In the genomic region with DNA sequence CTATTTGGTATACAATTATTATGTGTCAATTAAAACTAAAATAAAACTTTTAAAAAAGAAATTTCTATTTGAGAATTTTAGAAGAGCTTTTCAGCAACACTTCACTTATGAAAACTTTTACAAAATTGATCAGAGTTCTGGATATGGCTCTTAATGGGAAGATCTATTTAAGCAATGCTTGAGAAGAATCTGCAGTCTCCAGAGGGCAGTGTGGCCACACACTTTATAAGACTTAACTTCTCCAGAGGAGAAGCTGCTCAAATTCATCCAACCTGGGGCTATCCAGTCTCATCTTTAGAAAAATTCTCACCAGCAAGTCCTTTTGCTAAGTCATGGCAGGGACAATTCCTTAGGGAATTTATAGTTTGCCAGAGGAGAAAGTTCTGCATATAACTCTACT, we compare ENCODE assay signal across 9 cellular contexts. TPM values are rescaled to one million over a fixed set of nuclear protein-coding genes. Genes with fewer than 3 reads are reported as not detected.
DNase-seq lines count a peak whose midpoint lies in the region; ATAC-seq, FAIRE-seq and TF ChIP-seq lines count a peak whose summit lies in the region.
"Had no signal": no experiment of that assay in that cellular context is flagged by ENCODE, and none has a peak within 500 bp of the region (broad histone marks: within the 10 kb centered on the region; RNA-seq: fewer than 3 reads in every experiment).

No MANE protein-coding gene starts in this region.

- TF ChIP-seq CTCF in endothelial cell of umbilical vein (IDR thresholded peaks at IDR 0.05; ENCODE audit: extremely low read depth in 1 of 2, insufficient read depth in 1 of 2, low read depth in 1 of 2, low read length in 2 of 2): no peak
- peak in 1 of 2 donors; percentile 4 for TF ChIP-seq CTCF in mammary epithelial cell (conservative IDR thresholded peaks at IDR 0.05 in 1 of 2, IDR thresholded peaks at IDR 0.05 in 1 of 2; ENCODE audit: extremely low read depth in 1 of 2, insufficient read depth in 1 of 2, low read depth in 1 of 2, low read length in 2 of 2)

- no peaks in the 10 kb centered on the region for H3K79me2 ChIP-seq in endothelial cell of umbilical vein (ENCODE audit: control insufficient read depth, insufficient read depth, low read length)
- no peaks in the 10 kb centered on the region for H3K79me2 ChIP-seq in mammary epithelial cell (ENCODE audit: insufficient read depth, low read length)

- no peak for TF ChIP-seq POLR2A in endothelial cell of umbilical vein (IDR thresholded peaks at IDR 0.05; ENCODE audit: low read depth, low read length)

- CTCF ChIA-PET in activated naive CD4-positive, alpha-beta T cell treated with anti-CD3 and anti-CD28 coated beads for 36 hours (lab: Charles Lee): interaction anchor here (0.5 to 1.7 kb wide), 3 partner anchors 9 to 75 kb away, joined by 3 to 4 read pairs (median 4); no protein-coding TSS in a partner anchor
- CTCF ChIA-PET in endothelial cell of umbilical vein (lab: Charles Lee): interaction anchor here (0.6 to 1.0 kb wide), 3 partner anchors 276 to 396 kb away, joined by 3 to 8 read pairs (median 5); no protein-coding TSS in a partner anchor
- CTCF ChIA-PET in mammary epithelial cell (lab: Charles Lee; ENCODE audit: low non-redundant PET): no interaction called here

- FAIRE-seq in endothelial cell of umbilical vein (lab: Jason Lieb, UNC) (no peak), small intestine (lab: Jason Lieb, UNC) (no peak)

- H3K9ac ChIP-seq in NT2/D1 (ENCODE audit: insufficient read length, low read depth) (no peak overlapping the region), endothelial cell of umbilical vein (replicated peaks; ENCODE audit: extremely low read depth, insufficient read depth, low read length) (no peak overlapping the region), mammary epithelial cell (ENCODE audit: insufficient read depth, low read length) (no peak overlapping the region)

- H3K4me2 ChIP-seq in endothelial cell of umbilical vein (ENCODE audit: insufficient read depth, low read length): no peak overlapping the region
- H3K4me2 ChIP-seq in mammary epithelial cell (ENCODE audit: insufficient read depth, low read depth, low read length): no peak overlapping the region

- no peaks in the 10 kb centered on the region for H4K20me1 ChIP-seq in endothelial cell of umbilical vein (replicated peaks; ENCODE audit: control insufficient read depth, extremely low read depth, insufficient read depth, low read length)
- H4K20me1 ChIP-seq in mammary epithelial cell (ENCODE audit: insufficient read depth, low read length): no peaks in the 10 kb centered on the region

- H3K9me1 ChIP-seq in endothelial cell of umbilical vein (replicated peaks; ENCODE audit: control insufficient read depth, extremely low read depth, insufficient read depth, low read length): no peaks in the 10 kb centered on the region

- H2AFZ ChIP-seq in endothelial cell of umbilical vein (ENCODE audit: low read depth, low read length) (no peak overlapping the region), mammary epithelial cell (ENCODE audit: low read depth, low read length) (no peak overlapping the region)

- BruUV-seq in endothelial cell of umbilical vein (replicated peaks; lab: Mats Ljungman, UMichigan) (no TSS peak), mammary epithelial cell (replicated peaks; lab: Mats Ljungman, UMichigan) (no TSS peak)

- H3K4me1 Mint-ChIP-seq in activated naive CD4-positive, alpha-beta T cell treated with anti-CD3 and anti-CD28 coated beads for 36 hours (ENCODE audit: low read depth): no peaks in the 10 kb centered on the region

- no peaks in the 10 kb centered on the region for H3K27me3 ChIP-seq in NT2/D1 (ENCODE audit: insufficient read depth, insufficient read length)
- H3K27me3 ChIP-seq in endothelial cell of umbilical vein (ENCODE audit: control insufficient read depth in 2 of 2, insufficient read depth in 2 of 2, low read length in 2 of 2): no peaks in the 10 kb centered on the region
- no peaks in the 10 kb centered on the region for H3K27me3 ChIP-seq in small intestine (ENCODE audit: control insufficient read depth in 2 of 2, insufficient read depth in 2 of 2, low read length in 2 of 2)
- H3K27me3 ChIP-seq in mammary epithelial cell (ENCODE audit: insufficient read depth, low read length): no peaks in the 10 kb centered on the region

- H3K4me1 ChIP-seq in NT2/D1 (ENCODE audit: insufficient read depth, insufficient read length) (no peaks in the 10 kb centered on the region), endothelial cell of umbilical vein (ENCODE audit: control insufficient read depth, extremely low read depth, insufficient read depth, low read length) (no peaks in the 10 kb centered on the region), small intestine (ENCODE audit: control insufficient read depth in 2 of 2, insufficient read depth in 1 of 2, low read depth in 1 of 2, low read length in 1 of 2) (no peaks in the 10 kb centered on the region), mammary epithelial cell (ENCODE audit: insufficient read depth, low read length) (no peaks in the 10 kb centered on the region)

- no peaks in the 10 kb centered on the region for H3K36me3 Mint-ChIP-seq in activated naive CD4-positive, alpha-beta T cell treated with anti-CD3 and anti-CD28 coated beads for 36 hours (ENCODE audit: low read depth)

- DNase-seq in activated naive CD4-positive, alpha-beta T cell treated with anti-CD3 and anti-CD28 coated beads for 36 hours: peak; percentile 10
- DNase-seq in activated naive CD4-positive, alpha-beta T cell (lab: John Stamatoyannopoulos, UW): no peak
- DNase-seq in NT2/D1 (ENCODE audit: low read depth, low spot score): peak; percentile 47
- peak; percentile 18 for DNase-seq in endothelial cell of umbilical vein (ENCODE audit: low read depth, low spot score)
- peak; percentile 44 for DNase-seq in small intestine
- no peak for DNase-seq in mammary epithelial cell
- no peak for DNase-seq in central memory CD4-positive, alpha-beta T cell
- DNase-seq: stimulated activated naive CD8-positive, alpha-beta T cell treated with anti-CD3 and anti-CD28 coated beads, Interleukin-15, Interleukin-2, amounts not matched to agents 100 U/mL and 50 U/mL, for 24 hours had no signal

- dilution Hi-C loops in endothelial cell of umbilical vein (cut with MboI; ENCODE audit: extremely low pct_ligation_motif_present, low sequenced_read_pairs) (no loop called here), mammary epithelial cell (cut with HindIII; ENCODE audit: low sequenced_read_pairs) (no loop called here)

- no peak overlapping the region for H3K27ac Mint-ChIP-seq in activated naive CD4-positive, alpha-beta T cell treated with anti-CD3 and anti-CD28 coated beads for 36 hours

- H3K27me3 Mint-ChIP-seq in activated naive CD4-positive, alpha-beta T cell treated with anti-CD3 and anti-CD28 coated beads for 36 hours (ENCODE audit: low read depth): no peaks in the 10 kb centered on the region

- no peaks in the 10 kb centered on the region for H3K9me3 ChIP-seq in NT2/D1 (ENCODE audit: insufficient read depth, low read length)
- no peaks in the 10 kb centered on the region for H3K9me3 ChIP-seq in endothelial cell of umbilical vein (replicated peaks; ENCODE audit: control insufficient read depth, insufficient read depth, low read length)
- no peaks in the 10 kb centered on the region for H3K9me3 ChIP-seq in small intestine (ENCODE audit: control insufficient read depth, low read depth)
- no peaks in the 10 kb centered on the region for H3K9me3 ChIP-seq in mammary epithelial cell (replicated peaks; ENCODE audit: insufficient read depth, low read length)

- H3K36me3 ChIP-seq in NT2/D1 (ENCODE audit: insufficient read depth, insufficient read length, low read length) (peaks cover 14% of the 10 kb centered on the region), endothelial cell of umbilical vein (ENCODE audit: control insufficient read depth in 2 of 2, extremely low read depth in 1 of 2, insufficient read depth in 2 of 2, low read length in 2 of 2) (peaks cover 3 to 7% of the 10 kb centered on the region in 2 experiments), small intestine (ENCODE audit: control insufficient read depth in 2 of 2, insufficient read depth in 2 of 2, low read length in 2 of 2) (peaks cover 6 to 7% of the 10 kb centered on the region in 2 donors), mammary epithelial cell (ENCODE audit: insufficient read depth, low read length) (no peaks in the 10 kb centered on the region)

- H3K27ac ChIP-seq in endothelial cell of umbilical vein (ENCODE audit: insufficient read depth, low read depth, low read length) (no peak overlapping the region), small intestine (ENCODE audit: low read depth in 1 of 2, low read length in 1 of 2) (no peak overlapping the region), mammary epithelial cell (ENCODE audit: insufficient read depth, low read depth, low read length) (no peak overlapping the region)

- ATAC-seq in GM18909 (IDR thresholded peaks at IDR 0.05; ENCODE audit: poor library complexity, unreplicated experiment): no peak
- ATAC-seq: stimulated activated naive CD8-positive, alpha-beta T cell treated with anti-CD3 and anti-CD28 coated beads, Interleukin-15, Interleukin-2, amounts not matched to agents 100 U/mL and 50 U/mL, for 24 hours had no signal

- in situ Hi-C loops in mammary epithelial cell (cut with MboI; ENCODE audit: low sequenced_read_pairs in 2 of 2): no loop called here

- POLR2A ChIA-PET in endothelial cell of umbilical vein (lab: Charles Lee): no interaction called here

- H3K9me3 Mint-ChIP-seq in activated naive CD4-positive, alpha-beta T cell treated with anti-CD3 and anti-CD28 coated beads for 36 hours: no peaks in the 10 kb centered on the region

- no peak overlapping the region for H3K4me3 ChIP-seq in NT2/D1 (ENCODE audit: insufficient read length, low read depth)
- no peak overlapping the region for H3K4me3 ChIP-seq in endothelial cell of umbilical vein (replicated peaks in 1 of 3; ENCODE audit: insufficient read depth in 1 of 3, low read depth in 1 of 3, low read length in 3 of 3)
- H3K4me3 ChIP-seq in small intestine (ENCODE audit: low read depth in 1 of 2, low read length in 2 of 2): no peak overlapping the region
- no peak overlapping the region for H3K4me3 ChIP-seq in mammary epithelial cell (replicated peaks in 1 of 3; ENCODE audit: insufficient read depth in 1 of 3, low read depth in 2 of 3, low read length in 3 of 3)

- intact Hi-C loops in activated naive CD4-positive, alpha-beta T cell treated with anti-CD3 and anti-CD28 coated beads for 36 hours (cut with micrococcal nuclease): no loop called here
- intact Hi-C loops in endothelial cell of umbilical vein (cut with micrococcal nuclease) (no loop called here), mammary epithelial cell (cut with micrococcal nuclease) (no loop called here)

- H3K4me3 Mint-ChIP-seq in activated naive CD4-positive, alpha-beta T cell treated with anti-CD3 and anti-CD28 coated beads for 36 hours: no peak overlapping the region

RNA-seq across cellular contexts. Expression of a gene that starts 25.2 kb away (rescaled TPM):
- 10 to 100 TPM; 24.9 to 25.3 TPM for total RNA-seq in activated naive CD4-positive, alpha-beta T cell treated with anti-CD3 and anti-CD28 coated beads for 36 hours
- total RNA-seq in endothelial cell of umbilical vein (31.0 TPM in 2 replicates), mammary epithelial cell (10 to 100 TPM; 20.3 to 21.7 TPM)
- polyA plus RNA-seq in endothelial cell of umbilical vein (9.5 and 10.8 TPM in 2 replicates), small intestine (1 to 10 TPM; 2.4 to 9.1 (median 4.9) TPM), mammary epithelial cell (12.5 TPM)
- 12.1 and 12.7 TPM in 2 replicates for polyA plus RNA-seq in endothelial cell of umbilical vein (2011; cell fraction: cytosol; rRNA removed)
- 22.4 and 24.7 TPM in 2 replicates for polyA plus RNA-seq in endothelial cell of umbilical vein (2011; cell fraction: nucleus; rRNA removed)
- 10.8 and 16.2 TPM in 2 replicates for polyA plus RNA-seq in endothelial cell of umbilical vein (2012)
- polyA minus RNA-seq in endothelial cell of umbilical vein (50.2 and 53.3 TPM in 2 replicates), mammary epithelial cell (49.9 TPM)
- 13.4 TPM for polyA minus RNA-seq in endothelial cell of umbilical vein (2011; cell fraction: cytosol; rRNA and poly(A)+ RNA removed)
- polyA minus RNA-seq in endothelial cell of umbilical vein (2011; cell fraction: nucleus; rRNA and poly(A)+ RNA removed): 17.4 and 25.1 TPM in 2 replicates

RNA-seq across cellular contexts. Expression of a gene that starts 50.0 kb away (rescaled TPM):
- 1 to 10 TPM; 2.0 to 3.1 TPM for total RNA-seq in activated naive CD4-positive, alpha-beta T cell treated with anti-CD3 and anti-CD28 coated beads for 36 hours
- 16.2 and 19.8 TPM in 2 replicates for total RNA-seq in endothelial cell of umbilical vein
- 9.7 and 11.1 TPM in 2 replicates for polyA plus RNA-seq in endothelial cell of umbilical vein
- polyA plus RNA-seq in endothelial cell of umbilical vein (2011; cell fraction: cytosol; rRNA removed): 5.4 and 7.9 TPM in 2 replicates
- 30.8 and 34.4 TPM in 2 replicates for polyA plus RNA-seq in endothelial cell of umbilical vein (2011; cell fraction: nucleus; rRNA removed)
- polyA plus RNA-seq in endothelial cell of umbilical vein (2012): 8.6 and 9.0 TPM in 2 replicates
- 55.9 and 57.6 TPM in 2 replicates for polyA minus RNA-seq in endothelial cell of umbilical vein
- polyA minus RNA-seq in endothelial cell of umbilical vein (2011; cell fraction: cytosol; rRNA and poly(A)+ RNA removed): 10.3 TPM
- 29.4 and 47.1 TPM in 2 replicates for polyA minus RNA-seq in endothelial cell of umbilical vein (2011; cell fraction: nucleus; rRNA and poly(A)+ RNA removed)
- polyA plus RNA-seq in small intestine: 1 to 10 TPM; 4.3 to 6.8 (median 5.6) TPM
- 10 to 100 TPM; 10.3 to 27.2 TPM for total RNA-seq in mammary epithelial cell
- 4.4 TPM for polyA plus RNA-seq in mammary epithelial cell
- 5.2 TPM for polyA minus RNA-seq in mammary epithelial cell

Comparison
In these comparisons a context has a peak if more than half of its experiments do, and no peak if none do; other contexts are left out.
1. DNase-seq: peak in activated naive CD4-positive, alpha-beta T cell treated with anti-CD3 and anti-CD28 coated beads for 36 hours (single experiment), NT2/D1 (single experiment), endothelial cell of umbilical vein (single experiment) and small intestine (single experiment); none in activated naive CD4-positive, alpha-beta T cell (0 of 4), mammary epithelial cell (single experiment) and central memory CD4-positive, alpha-beta T cell (single experiment).